ENCODE assay signal across 3 cellular contexts in the genomic region with DNA sequence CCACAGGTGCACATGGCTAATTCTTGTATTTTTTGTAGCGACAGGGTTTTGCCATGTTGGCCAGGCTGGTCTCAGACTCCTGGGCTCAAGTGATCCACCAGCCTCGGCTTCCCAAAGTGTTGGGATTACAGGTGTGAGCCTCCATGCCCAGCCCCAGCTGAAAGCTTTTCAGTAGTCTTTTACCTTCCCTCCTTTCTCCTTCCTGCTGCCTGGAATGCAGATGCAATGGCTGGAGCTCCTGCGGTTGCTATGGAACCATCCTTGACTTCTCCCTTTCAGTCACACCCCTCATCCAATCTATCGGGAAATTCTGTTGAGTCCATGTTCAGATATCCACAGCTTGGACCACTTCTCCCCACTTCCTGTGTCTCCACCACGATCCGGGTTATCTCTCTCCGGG.
TF ChIP-seq lines count a peak whose summit lies in the region.

No MANE protein-coding gene starts in this region.

TF ChIP-seq in HCT116, 20 proteins besides CTCF, POLR2A, EP300 and RAD21:
- TF ChIP-seq ZFX (IDR thresholded peaks at IDR 0.05) (no peak), SP1 (IDR thresholded peaks at IDR 0.05; ENCODE audit: low read depth) (no peak), EZH2phosphoT487 (IDR thresholded peaks at IDR 0.05; ENCODE audit: borderline replicate concordance) (no peak), EZH2 (IDR thresholded peaks at IDR 0.05) (no peak), SIN3A (IDR thresholded peaks at IDR 0.05; ENCODE audit: low read depth) (no peak), JUND (IDR thresholded peaks at IDR 0.05) (no peak), EGR1 (IDR thresholded peaks at IDR 0.05; ENCODE audit: low read depth) (no peak), FOSL1 (IDR thresholded peaks at IDR 0.05; ENCODE audit: low read depth) (no peak), TCF7L2 (IDR thresholded peaks at IDR 0.05; ENCODE audit: borderline replicate concordance, extremely low read depth, insufficient read depth, insufficient read length) (no peak), POLR2AphosphoS5 (IDR thresholded peaks at IDR 0.05; ENCODE audit: low read depth, low read length) (no peak), ZNF274 (IDR thresholded peaks at IDR 0.05; ENCODE audit: low read depth, low read length) (no peak)
- TF ChIP-seq, protein P1, sequence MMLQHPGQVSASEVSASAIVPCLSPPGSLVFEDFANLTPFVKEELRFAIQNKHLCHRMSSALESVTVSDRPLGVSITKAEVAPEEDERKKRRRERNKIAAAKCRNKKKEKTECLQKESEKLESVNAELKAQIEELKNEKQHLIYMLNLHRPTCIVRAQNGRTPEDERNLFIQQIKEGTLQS (IDR thresholded peaks at IDR 0.05) = no peak
- TF ChIP-seq, protein P2, sequence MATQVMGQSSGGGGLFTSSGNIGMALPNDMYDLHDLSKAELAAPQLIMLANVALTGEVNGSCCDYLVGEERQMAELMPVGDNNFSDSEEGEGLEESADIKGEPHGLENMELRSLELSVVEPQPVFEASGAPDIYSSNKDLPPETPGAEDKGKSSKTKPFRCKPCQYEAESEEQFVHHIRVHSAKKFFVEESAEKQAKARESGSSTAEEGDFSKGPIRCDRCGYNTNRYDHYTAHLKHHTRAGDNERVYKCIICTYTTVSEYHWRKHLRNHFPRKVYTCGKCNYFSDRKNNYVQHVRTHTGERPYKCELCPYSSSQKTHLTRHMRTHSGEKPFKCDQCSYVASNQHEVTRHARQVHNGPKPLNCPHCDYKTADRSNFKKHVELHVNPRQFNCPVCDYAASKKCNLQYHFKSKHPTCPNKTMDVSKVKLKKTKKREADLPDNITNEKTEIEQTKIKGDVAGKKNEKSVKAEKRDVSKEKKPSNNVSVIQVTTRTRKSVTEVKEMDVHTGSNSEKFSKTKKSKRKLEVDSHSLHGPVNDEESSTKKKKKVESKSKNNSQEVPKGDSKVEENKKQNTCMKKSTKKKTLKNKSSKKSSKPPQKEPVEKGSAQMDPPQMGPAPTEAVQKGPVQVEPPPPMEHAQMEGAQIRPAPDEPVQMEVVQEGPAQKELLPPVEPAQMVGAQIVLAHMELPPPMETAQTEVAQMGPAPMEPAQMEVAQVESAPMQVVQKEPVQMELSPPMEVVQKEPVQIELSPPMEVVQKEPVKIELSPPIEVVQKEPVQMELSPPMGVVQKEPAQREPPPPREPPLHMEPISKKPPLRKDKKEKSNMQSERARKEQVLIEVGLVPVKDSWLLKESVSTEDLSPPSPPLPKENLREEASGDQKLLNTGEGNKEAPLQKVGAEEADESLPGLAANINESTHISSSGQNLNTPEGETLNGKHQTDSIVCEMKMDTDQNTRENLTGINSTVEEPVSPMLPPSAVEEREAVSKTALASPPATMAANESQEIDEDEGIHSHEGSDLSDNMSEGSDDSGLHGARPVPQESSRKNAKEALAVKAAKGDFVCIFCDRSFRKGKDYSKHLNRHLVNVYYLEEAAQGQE (IDR thresholded peaks at IDR 0.05; ENCODE audit: low read depth) = no peak
- TF ChIP-seq, protein P3, sequence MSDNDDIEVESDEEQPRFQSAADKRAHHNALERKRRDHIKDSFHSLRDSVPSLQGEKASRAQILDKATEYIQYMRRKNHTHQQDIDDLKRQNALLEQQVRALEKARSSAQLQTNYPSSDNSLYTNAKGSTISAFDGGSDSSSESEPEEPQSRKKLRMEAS (IDR thresholded peaks at IDR 0.05) = no peak
TF ChIP-seq in HCT116: peak in this region for 0.

TF ChIP-seq in H1, 55 proteins besides CTCF, POLR2A, EP300 and RAD21:
- TF ChIP-seq TEAD4 (IDR thresholded peaks at IDR 0.05; ENCODE audit: low read depth, low read length) (no peak), KDM1A (IDR thresholded peaks at IDR 0.05; ENCODE audit: borderline replicate concordance, low read length) (peak; percentile 67)

TF ChIP-seq in SK-N-SH treated with all-trans-retinoic acid at 6 μM for 48 hours, 23 proteins besides CTCF, POLR2A, EP300 and RAD21:
- TF ChIP-seq ESRRG (CRISPR knock-in tag; IDR thresholded peaks at IDR 0.05) (no peak), ZNF565 (CRISPR knock-in tag; conservative IDR thresholded peaks at IDR 0.05; ENCODE audit: low read depth) (no peak), ZC3H10 (CRISPR knock-in tag; IDR thresholded peaks at IDR 0.05) (no peak), ZFP30 (CRISPR knock-in tag; IDR thresholded peaks at IDR 0.05) (no peak), TCF4 (CRISPR knock-in tag; IDR thresholded peaks at IDR 0.05; ENCODE audit: borderline replicate concordance) (no peak), ZFP3 (CRISPR knock-in tag; IDR thresholded peaks at IDR 0.05) (no peak), ISL1 (CRISPR knock-in tag; IDR thresholded peaks at IDR 0.05) (no peak), PPARA (CRISPR knock-in tag; IDR thresholded peaks at IDR 0.05; ENCODE audit: borderline replicate concordance) (no peak), CSDC2 (CRISPR knock-in tag; IDR thresholded peaks at IDR 0.05) (no peak), ZNF70 (CRISPR knock-in tag; IDR thresholded peaks at IDR 0.05) (no peak)
- TF ChIP-seq, protein P4, sequence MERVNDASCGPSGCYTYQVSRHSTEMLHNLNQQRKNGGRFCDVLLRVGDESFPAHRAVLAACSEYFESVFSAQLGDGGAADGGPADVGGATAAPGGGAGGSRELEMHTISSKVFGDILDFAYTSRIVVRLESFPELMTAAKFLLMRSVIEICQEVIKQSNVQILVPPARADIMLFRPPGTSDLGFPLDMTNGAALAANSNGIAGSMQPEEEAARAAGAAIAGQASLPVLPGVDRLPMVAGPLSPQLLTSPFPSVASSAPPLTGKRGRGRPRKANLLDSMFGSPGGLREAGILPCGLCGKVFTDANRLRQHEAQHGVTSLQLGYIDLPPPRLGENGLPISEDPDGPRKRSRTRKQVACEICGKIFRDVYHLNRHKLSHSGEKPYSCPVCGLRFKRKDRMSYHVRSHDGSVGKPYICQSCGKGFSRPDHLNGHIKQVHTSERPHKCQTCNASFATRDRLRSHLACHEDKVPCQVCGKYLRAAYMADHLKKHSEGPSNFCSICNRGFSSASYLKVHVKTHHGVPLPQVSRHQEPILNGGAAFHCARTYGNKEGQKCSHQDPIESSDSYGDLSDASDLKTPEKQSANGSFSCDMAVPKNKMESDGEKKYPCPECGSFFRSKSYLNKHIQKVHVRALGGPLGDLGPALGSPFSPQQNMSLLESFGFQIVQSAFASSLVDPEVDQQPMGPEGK (CRISPR knock-in tag; IDR thresholded peaks at IDR 0.05; ENCODE audit: borderline replicate concordance) = no peak
- TF ChIP-seq, protein P5, sequence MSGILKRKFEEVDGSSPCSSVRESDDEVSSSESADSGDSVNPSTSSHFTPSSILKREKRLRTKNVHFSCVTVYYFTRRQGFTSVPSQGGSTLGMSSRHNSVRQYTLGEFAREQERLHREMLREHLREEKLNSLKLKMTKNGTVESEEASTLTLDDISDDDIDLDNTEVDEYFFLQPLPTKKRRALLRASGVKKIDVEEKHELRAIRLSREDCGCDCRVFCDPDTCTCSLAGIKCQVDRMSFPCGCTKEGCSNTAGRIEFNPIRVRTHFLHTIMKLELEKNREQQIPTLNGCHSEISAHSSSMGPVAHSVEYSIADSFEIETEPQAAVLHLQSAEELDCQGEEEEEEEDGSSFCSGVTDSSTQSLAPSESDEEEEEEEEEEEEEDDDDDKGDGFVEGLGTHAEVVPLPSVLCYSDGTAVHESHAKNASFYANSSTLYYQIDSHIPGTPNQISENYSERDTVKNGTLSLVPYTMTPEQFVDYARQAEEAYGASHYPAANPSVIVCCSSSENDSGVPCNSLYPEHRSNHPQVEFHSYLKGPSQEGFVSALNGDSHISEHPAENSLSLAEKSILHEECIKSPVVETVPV (CRISPR knock-in tag; IDR thresholded peaks at IDR 0.05) = no peak
